In genomic region chr1:32992489-32993214, GRCh38 we compare ENCODE assay signal across 8 cellular contexts. TPM values are rescaled to one million over a fixed set of nuclear protein-coding genes. Genes with fewer than 3 reads are reported as not detected.
DNase-seq lines count a peak whose midpoint lies in the region; ATAC-seq and TF ChIP-seq lines count a peak whose summit lies in the region.

No MANE protein-coding gene starts in this region.

- DNase-seq in AG09319 (ENCODE audit: extremely low read depth, low read depth) (peak; percentile 79), NOMO-1 treated with dmso at 0.1 percent for 144 hours (lab: John Stamatoyannopoulos, UW; ENCODE audit: unreplicated experiment) (peak; percentile 91), globus pallidus (ENCODE audit: low spot score) (peak; percentile 64), putamen (ENCODE audit: low spot score) (peak; percentile 53), NCI-H1694 (lab: John Stamatoyannopoulos, UW) (no peak)

- H3K27me3 Mint-ChIP-seq in activated T-helper 17 cell treated with anti-CD3 and anti-CD28 coated beads, Interleukin-2, amount 50 U/mL, for 72 hours = no peaks in the 10 kb centered on the region

- TF ChIP-seq CTCF in AG09319 (IDR thresholded peaks at IDR 0.05; ENCODE audit: low read depth, low read length) = no peak

- H3K4me3 Mint-ChIP-seq in activated T-helper 17 cell treated with anti-CD3 and anti-CD28 coated beads, Interleukin-2, amount 50 U/mL, for 72 hours = peak overlapping the region; percentile 63

- peaks cover 48% of the 10 kb centered on the region for H3K4me1 Mint-ChIP-seq in activated T-helper 17 cell treated with anti-CD3 and anti-CD28 coated beads, Interleukin-2, amount 50 U/mL, for 72 hours

- ATAC-seq in GM18870 (IDR thresholded peaks at IDR 0.05; ENCODE audit: unreplicated experiment) (peak; percentile 82), HG03039 (IDR thresholded peaks at IDR 0.05; ENCODE audit: unreplicated experiment) (peak; percentile 76)
- peak; percentile 91 for ATAC-seq in activated T-helper 17 cell treated with anti-CD3 and anti-CD28 coated beads, Interleukin-2, amount 50 U/mL, for 72 hours (replicated peaks)

- no peaks in the 10 kb centered on the region for H3K9me3 Mint-ChIP-seq in activated T-helper 17 cell treated with anti-CD3 and anti-CD28 coated beads, Interleukin-2, amount 50 U/mL, for 72 hours

- peak overlapping the region; percentile 88 for H3K27ac Mint-ChIP-seq in activated T-helper 17 cell treated with anti-CD3 and anti-CD28 coated beads, Interleukin-2, amount 50 U/mL, for 72 hours

- H3K36me3 Mint-ChIP-seq in activated T-helper 17 cell treated with anti-CD3 and anti-CD28 coated beads, Interleukin-2, amount 50 U/mL, for 72 hours (ENCODE audit: low read depth) = no peaks in the 10 kb centered on the region

RNA-seq across cellular contexts. Expression of gene RNF19B, which starts 28.0 kb away (rescaled TPM):
- total RNA-seq in activated T-helper 17 cell treated with anti-CD3 and anti-CD28 coated beads, Interleukin-2, amount 50 U/mL, for 72 hours = 10 to 100 TPM; 32.2 to 65.6 TPM

RNA-seq across cellular contexts. Expression of gene AK2, which starts 44.0 kb away (rescaled TPM):
- total RNA-seq in activated T-helper 17 cell treated with anti-CD3 and anti-CD28 coated beads, Interleukin-2, amount 50 U/mL, for 72 hours = 100 to 1,000 TPM; 304 to 372 TPM
